Comparison of ENCODE assay signal across 7 cellular contexts in genomic region chr15:75452364-75452967, GRCh38. TPM values are rescaled to one million over a fixed set of nuclear protein-coding genes. Genes with fewer than 3 reads are reported as not detected.
DNase-seq lines count a peak whose midpoint lies in the region; ATAC-seq, FAIRE-seq and TF ChIP-seq lines count a peak whose summit lies in the region.

No MANE protein-coding gene starts in this region.

- no peaks in the 10 kb centered on the region for H3K27me3 Mint-ChIP-seq in WTC11 (ENCODE audit: low read depth)

- peak overlapping the region; percentile 58 to 98 (median 97) for H3K4me3 ChIP-seq in keratinocyte (ENCODE audit: control insufficient read depth in 2 of 3, extremely low read depth in 1 of 3, insufficient read depth in 2 of 3, low read depth in 1 of 3, low read length in 3 of 3)

- H3K4me2 ChIP-seq in keratinocyte (ENCODE audit: control insufficient read depth, extremely low read depth, insufficient read depth, low read depth, low read length) = peak overlapping the region; percentile 100

- H3K9me3 Mint-ChIP-seq in WTC11 = no peaks in the 10 kb centered on the region

- H3K4me1 Mint-ChIP-seq in WTC11 = peaks cover 25% of the 10 kb centered on the region

- POLR2A ChIA-PET in WTC11 (lab: Charles Lee) = interaction anchor here (1.0 to 6.0 kb wide), 12 partner anchors 8 to 201 kb away, joined by 3 to 76 read pairs (median 18); partner anchors contain the start of genes IMP3, MAN2C1, PTPN9 and SNUPN

- CTCF ChIA-PET in WTC11 (lab: Charles Lee) = interaction anchor here (0.6 to 5.4 kb wide), 20 partner anchors 9 to 333 kb away, joined by 3 to 40 read pairs (median 6); partner anchors contain the start of genes C15orf39, IMP3, MAN2C1 and PTPN9

- H3K36me3 ChIP-seq in keratinocyte (ENCODE audit: control insufficient read depth in 2 of 2, extremely low read depth in 1 of 2, insufficient read depth in 2 of 2, low read length in 2 of 2) = peaks cover 0 to 3% of the 10 kb centered on the region in 2 experiments

- FAIRE-seq in keratinocyte (lab: Jason Lieb, UNC) (peak; percentile 78), GM19239 (lab: Jason Lieb, UNC) (no peak)

- no peaks in the 10 kb centered on the region for H3K9me1 ChIP-seq in keratinocyte (ENCODE audit: control insufficient read depth, extremely low read depth, insufficient read depth, low read length)

- dilution Hi-C loops in keratinocyte (cut with MboI; ENCODE audit: extremely low pct_ligation_motif_present, low sequenced_read_pairs) = no loop called here

- H2AFZ ChIP-seq in keratinocyte (ENCODE audit: control insufficient read depth, low read length) = peak overlapping the region; percentile 58

- peak; percentile 2 for ATAC-seq in WTC11

- H3K79me2 ChIP-seq in keratinocyte (ENCODE audit: control insufficient read depth, insufficient read depth, low read length) = peaks cover 35% of the 10 kb centered on the region

- TF ChIP-seq CTCF in GM20000 (IDR thresholded peaks at IDR 0.05; ENCODE audit: extremely low read depth, missing control alignments) (no peak), WTC11 (IDR thresholded peaks at IDR 0.05) (no peak), keratinocyte (optimal IDR thresholded peaks at IDR 0.05 in 1 of 3, IDR thresholded peaks at IDR 0.05 in 1 of 3, conservative IDR thresholded peaks at IDR 0.05 in 1 of 3; ENCODE audit: extremely low read depth in 1 of 3, insufficient read depth in 2 of 3, low read length in 3 of 3) (no peak)

- H3K27ac Mint-ChIP-seq in WTC11 = peak overlapping the region; percentile 100

- peak overlapping the region; percentile 96 for H3K9ac ChIP-seq in keratinocyte (ENCODE audit: control insufficient read depth, extremely low read depth, insufficient read depth, low read length)

- peak overlapping the region; percentile 94 for H3K27ac ChIP-seq in caudate nucleus (ENCODE audit: low read depth, low read length)
- peak overlapping the region; percentile 99 for H3K27ac ChIP-seq in keratinocyte (ENCODE audit: control insufficient read depth, insufficient read depth, low read length)

- peaks cover 2% of the 10 kb centered on the region; the same call in 1 of the 2 replicates for H3K36me3 Mint-ChIP-seq in WTC11

- H3K27me3 ChIP-seq in keratinocyte (ENCODE audit: control insufficient read depth, extremely low read depth, insufficient read depth, low read length) = no peaks in the 10 kb centered on the region

- H3K4me1 ChIP-seq in keratinocyte (ENCODE audit: control insufficient read depth, extremely low read depth, insufficient read depth, low read length) = peaks cover 34% of the 10 kb centered on the region

- H3K4me3 Mint-ChIP-seq in WTC11 = peak overlapping the region; percentile 90

- H4K20me1 ChIP-seq in keratinocyte (ENCODE audit: control insufficient read depth, extremely low read depth, insufficient read depth, low read length) = peaks cover 14% of the 10 kb centered on the region

- peak; percentile 50 for DNase-seq in GM20000 (ENCODE audit: low spot score)
- DNase-seq in NCI-H2227 (lab: John Stamatoyannopoulos, UW; ENCODE audit: unreplicated experiment) = peak; percentile 81
- DNase-seq in WTC11 (ENCODE audit: low spot score) = peak; percentile 74
- peak in 57 of 61 donors; percentile 10 to 89 (median 59) for DNase-seq in caudate nucleus (lab: John Stamatoyannopoulos, UW)
- DNase-seq in keratinocyte (ENCODE audit: low read depth, low spot score) = no peak
- DNase-seq in stimulated activated CD4-positive, alpha-beta T cell treated with anti-CD3 and anti-CD28 coated beads, Interleukin-12 subunit alpha, Interleukin-12 subunit beta, amount 100 ng/mL, for 48 hours (ENCODE audit: low read depth in 2 of 3, low spot score in 1 of 3) = peak; percentile 66 to 74 (median 74)
- DNase-seq in GM19239 (ENCODE audit: insufficient read length, low spot score) = no peak

- H3K9me3 ChIP-seq in keratinocyte (ENCODE audit: control insufficient read depth, low read depth, low read length) = no peaks in the 10 kb centered on the region

TF ChIP-seq in WTC11, 78 proteins besides CTCF, POLR2A, EP300 and RAD21 (continues in another document):
- no peak for TF ChIP-seq CDX4 (CRISPR knock-in tag; IDR thresholded peaks at IDR 0.05; ENCODE audit: borderline replicate concordance)
- peak; percentile 35; the same call in 1 of the 2 replicates for TF ChIP-seq AR (CRISPR knock-in tag; IDR thresholded peaks at IDR 0.05)
- no peak for TF ChIP-seq CBFB (CRISPR knock-in tag; IDR thresholded peaks at IDR 0.05; ENCODE audit: low read depth)
- TF ChIP-seq ATF1 (CRISPR knock-in tag; IDR thresholded peaks at IDR 0.05) = no peak
- no peak for TF ChIP-seq ZNF263 (CRISPR knock-in tag; IDR thresholded peaks at IDR 0.05; ENCODE audit: low read depth)
- TF ChIP-seq ZNF512 (CRISPR knock-in tag; IDR thresholded peaks at IDR 0.05; ENCODE audit: borderline replicate concordance) = no peak
- TF ChIP-seq HMGXB4 (CRISPR knock-in tag; IDR thresholded peaks at IDR 0.05) = 0 out of 2 replicates have a peak, but pooled peaks have one; percentile 10
- TF ChIP-seq GABPB1 (CRISPR knock-in tag; IDR thresholded peaks at IDR 0.05) = peak; percentile 35; the same call in 1 of the 2 replicates

RNA-seq across cellular contexts. Expression of gene SIN3A, which starts 1.0 kb away (rescaled TPM):
- 107 to 113 TPM (median 110 TPM) in 3 replicates for total RNA-seq in WTC11 (2021)
- 12.4 to 26.1 TPM (median 19.4 TPM) in 3 replicates for polyA plus RNA-seq in keratinocyte
- 20.1 TPM for polyA plus RNA-seq in keratinocyte (2011; ENCODE audit: low read depth)
- polyA plus RNA-seq in keratinocyte (2011; cell fraction: cytosol; rRNA removed) = 15.3 TPM in 2 replicates
- polyA plus RNA-seq in keratinocyte (2011; cell fraction: nucleus; rRNA removed) = 36.0 and 37.6 TPM in 2 replicates
- 11.2 and 18.4 TPM in 2 replicates for polyA plus RNA-seq in keratinocyte (2012; ENCODE audit: low replicate concordance)
- 40.4 to 62.1 TPM (median 48.9 TPM) in 3 replicates for polyA minus RNA-seq in keratinocyte
- 17.6 TPM for polyA minus RNA-seq in keratinocyte (2011; cell fraction: cytosol; rRNA and poly(A)+ RNA removed)
- 25.9 and 48.2 TPM in 2 replicates for polyA minus RNA-seq in keratinocyte (2011; cell fraction: nucleus; rRNA and poly(A)+ RNA removed)

Comparison
In these comparisons a context has a peak if more than half of its experiments do, and no peak if none do; other contexts are left out.
1. DNase-seq: peak in GM20000 (single experiment), NCI-H2227 (single experiment), WTC11 (single experiment), caudate nucleus (57 of 61) and stimulated activated CD4-positive, alpha-beta T cell treated with anti-CD3 and anti-CD28 coated beads, Interleukin-12 subunit alpha, Interleukin-12 subunit beta, amount 100 ng/mL, for 48 hours (3 of 3); none in keratinocyte (single experiment) and GM19239 (single experiment).